5 cellular contexts compared by ENCODE assay signal in genomic region chr6:136635615-136636014, GRCh38.
"Had no signal": no experiment of that assay in that cellular context is flagged by ENCODE, and none has a peak within 500 bp of the region (broad histone marks: within the 10 kb centered on the region; RNA-seq: fewer than 3 reads in every experiment).

No MANE protein-coding gene starts in this region.

- H3K4me1 Mint-ChIP-seq: IgD-negative memory B cell had no signal

- H3K4me3 ChIP-seq: K562 had no signal

- H3K27me3 Mint-ChIP-seq: IgD-negative memory B cell had no signal

- ATAC-seq: HepG2, K562 had no signal

- H3K4me3 Mint-ChIP-seq: IgD-negative memory B cell had no signal

- H3K27ac Mint-ChIP-seq: IgD-negative memory B cell had no signal

- DNase-seq: IMR-90 had no signal

- H3K27ac ChIP-seq: HL-60 had no signal
